ENCODE assay signal across 1 cellular context in genomic region chr12:58481811-58482210, GRCh38.
TF ChIP-seq lines count a peak whose summit lies in the region.

No MANE protein-coding gene starts in this region.

TF ChIP-seq in GM23338, 12 proteins besides CTCF, POLR2A, EP300 and RAD21 (continued from another document):
- TF ChIP-seq, protein P1, sequence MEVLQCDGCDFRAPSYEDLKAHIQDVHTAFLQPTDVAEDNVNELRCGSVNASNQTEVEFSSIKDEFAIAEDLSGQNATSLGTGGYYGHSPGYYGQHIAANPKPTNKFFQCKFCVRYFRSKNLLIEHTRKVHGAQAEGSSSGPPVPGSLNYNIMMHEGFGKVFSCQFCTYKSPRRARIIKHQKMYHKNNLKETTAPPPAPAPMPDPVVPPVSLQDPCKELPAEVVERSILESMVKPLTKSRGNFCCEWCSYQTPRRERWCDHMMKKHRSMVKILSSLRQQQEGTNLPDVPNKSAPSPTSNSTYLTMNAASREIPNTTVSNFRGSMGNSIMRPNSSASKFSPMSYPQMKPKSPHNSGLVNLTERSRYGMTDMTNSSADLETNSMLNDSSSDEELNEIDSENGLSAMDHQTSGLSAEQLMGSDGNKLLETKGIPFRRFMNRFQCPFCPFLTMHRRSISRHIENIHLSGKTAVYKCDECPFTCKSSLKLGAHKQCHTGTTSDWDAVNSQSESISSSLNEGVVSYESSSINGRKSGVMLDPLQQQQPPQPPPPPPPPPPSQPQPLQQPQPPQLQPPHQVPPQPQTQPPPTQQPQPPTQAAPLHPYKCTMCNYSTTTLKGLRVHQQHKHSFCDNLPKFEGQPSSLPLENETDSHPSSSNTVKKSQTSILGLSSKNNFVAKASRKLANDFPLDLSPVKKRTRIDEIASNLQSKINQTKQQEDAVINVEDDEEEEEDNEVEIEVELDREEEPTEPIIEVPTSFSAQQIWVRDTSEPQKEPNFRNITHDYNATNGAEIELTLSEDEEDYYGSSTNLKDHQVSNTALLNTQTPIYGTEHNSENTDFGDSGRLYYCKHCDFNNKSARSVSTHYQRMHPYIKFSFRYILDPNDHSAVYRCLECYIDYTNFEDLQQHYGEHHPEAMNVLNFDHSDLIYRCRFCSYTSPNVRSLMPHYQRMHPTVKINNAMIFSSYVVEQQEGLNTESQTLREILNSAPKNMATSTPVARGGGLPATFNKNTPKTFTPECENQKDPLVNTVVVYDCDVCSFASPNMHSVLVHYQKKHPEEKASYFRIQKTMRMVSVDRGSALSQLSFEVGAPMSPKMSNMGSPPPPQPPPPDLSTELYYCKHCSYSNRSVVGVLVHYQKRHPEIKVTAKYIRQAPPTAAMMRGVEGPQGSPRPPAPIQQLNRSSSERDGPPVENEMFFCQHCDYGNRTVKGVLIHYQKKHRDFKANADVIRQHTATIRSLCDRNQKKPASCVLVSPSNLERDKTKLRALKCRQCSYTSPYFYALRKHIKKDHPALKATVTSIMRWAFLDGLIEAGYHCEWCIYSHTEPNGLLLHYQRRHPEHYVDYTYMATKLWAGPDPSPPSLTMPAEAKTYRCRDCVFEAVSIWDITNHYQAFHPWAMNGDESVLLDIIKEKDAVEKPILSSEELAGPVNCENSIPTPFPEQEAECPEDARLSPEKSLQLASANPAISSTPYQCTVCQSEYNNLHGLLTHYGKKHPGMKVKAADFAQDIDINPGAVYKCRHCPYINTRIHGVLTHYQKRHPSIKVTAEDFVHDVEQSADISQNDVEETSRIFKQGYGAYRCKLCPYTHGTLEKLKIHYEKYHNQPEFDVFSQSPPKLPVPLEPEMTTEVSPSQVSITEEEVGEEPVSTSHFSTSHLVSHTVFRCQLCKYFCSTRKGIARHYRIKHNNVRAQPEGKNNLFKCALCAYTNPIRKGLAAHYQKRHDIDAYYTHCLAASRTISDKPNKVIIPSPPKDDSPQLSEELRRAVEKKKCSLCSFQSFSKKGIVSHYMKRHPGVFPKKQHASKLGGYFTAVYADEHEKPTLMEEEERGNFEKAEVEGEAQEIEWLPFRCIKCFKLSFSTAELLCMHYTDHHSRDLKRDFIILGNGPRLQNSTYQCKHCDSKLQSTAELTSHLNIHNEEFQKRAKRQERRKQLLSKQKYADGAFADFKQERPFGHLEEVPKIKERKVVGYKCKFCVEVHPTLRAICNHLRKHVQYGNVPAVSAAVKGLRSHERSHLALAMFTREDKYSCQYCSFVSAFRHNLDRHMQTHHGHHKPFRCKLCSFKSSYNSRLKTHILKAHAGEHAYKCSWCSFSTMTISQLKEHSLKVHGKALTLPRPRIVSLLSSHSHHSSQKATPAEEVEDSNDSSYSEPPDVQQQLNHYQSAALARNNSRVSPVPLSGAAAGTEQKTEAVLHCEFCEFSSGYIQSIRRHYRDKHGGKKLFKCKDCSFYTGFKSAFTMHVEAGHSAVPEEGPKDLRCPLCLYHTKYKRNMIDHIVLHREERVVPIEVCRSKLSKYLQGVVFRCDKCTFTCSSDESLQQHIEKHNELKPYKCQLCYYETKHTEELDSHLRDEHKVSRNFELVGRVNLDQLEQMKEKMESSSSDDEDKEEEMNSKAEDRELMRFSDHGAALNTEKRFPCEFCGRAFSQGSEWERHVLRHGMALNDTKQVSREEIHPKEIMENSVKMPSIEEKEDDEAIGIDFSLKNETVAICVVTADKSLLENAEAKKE (CRISPR knock-in tag; IDR thresholded peaks at IDR 0.05) = no peak
